12 cellular contexts compared by ENCODE assay signal in genomic region chr17:8393470-8394231, GRCh38. TPM values are rescaled to one million over a fixed set of nuclear protein-coding genes. Genes with fewer than 3 reads are reported as not detected.
A peak's percentile ranks its signal among the peaks of the same experiment; 100 is the strongest.
DNase-seq lines count a peak whose midpoint lies in the region; ATAC-seq and TF ChIP-seq lines count a peak whose summit lies in the region.
"Had no signal": no experiment of that assay in that cellular context is flagged by ENCODE, and none has a peak within 500 bp of the region (broad histone marks: within the 10 kb centered on the region; RNA-seq: fewer than 3 reads in every experiment).

No MANE protein-coding gene starts in this region.

- DNase-seq in stimulated activated CD4-positive, alpha-beta T cell treated with anti-CD3 and anti-CD28 coated beads, Interleukin-4, amount 100 ng/mL, for 24 hours: peak; percentile 27
- DNase-seq in stimulated activated CD4-positive, alpha-beta T cell treated with anti-CD3 and anti-CD28 coated beads, Interleukin-12 subunit alpha, Interleukin-12 subunit beta, amount 100 ng/mL, for 4 hours: no peak
- DNase-seq in activated CD8-positive, alpha-beta memory T cell treated with anti-CD3 and anti-CD28 coated beads, Interleukin-2, amount 10 ng/mL, durations not matched to agents 7 days and 5 days: peak; percentile 80
- peak; percentile 55 for DNase-seq in germinal center (ENCODE audit: low spot score)
- DNase-seq in upper lobe of right lung: no peak
- no peak for DNase-seq in endodermal cell
- DNase-seq: brain microvascular endothelial cell, NCI-H187 treated with DMSO at 0.1 percent for 48 hours had no signal

- no peak overlapping the region for H3K9ac ChIP-seq in endodermal cell (ENCODE audit: extremely low read depth, low read length, poor library complexity, severe bottlenecking)

- whole genome bisulfite sequencing in endodermal cell (ENCODE audit: insufficient coverage in 1 of 2, insufficient read length in 1 of 2), 2 experiments: 82 to 86% methylated on average over 6 to 8 of the region's 8 CpGs

- H3K27me3 Mint-ChIP-seq in activated CD8-positive, alpha-beta memory T cell treated with anti-CD3 and anti-CD28 coated beads, Interleukin-2, amount 10 ng/mL, durations not matched to agents 7 days and 5 days: peaks cover 24% of the 10 kb centered on the region
- peaks cover 21% of the 10 kb centered on the region for H3K27me3 Mint-ChIP-seq in endodermal cell (ENCODE audit: insufficient read depth)

- no peaks in the 10 kb centered on the region for H3K4me1 ChIP-seq in upper lobe of right lung
- peaks cover 4% of the 10 kb centered on the region for H3K4me1 ChIP-seq in endodermal cell (ENCODE audit: control insufficient read depth, insufficient read depth, low read length)

- no peak for TF ChIP-seq CTCF in upper lobe of right lung (IDR thresholded peaks at IDR 0.05)
- TF ChIP-seq CTCF in endodermal cell (conservative IDR thresholded peaks at IDR 0.05): no peak

- CTCF ChIA-PET in activated CD8-positive, alpha-beta memory T cell treated with anti-CD3 and anti-CD28 coated beads, Interleukin-2, amount 10 ng/mL, durations not matched to agents 7 days and 5 days (lab: Charles Lee): interaction anchor here (0.7 to 4.7 kb wide), 5 partner anchors 11 to 352 kb away, joined by 3 to 41 read pairs (median 4); partner anchors contain the start of genes KRABD2 and RPL26

- no peak overlapping the region for H3K4me3 Mint-ChIP-seq in activated CD8-positive, alpha-beta memory T cell treated with anti-CD3 and anti-CD28 coated beads, Interleukin-2, amount 10 ng/mL, durations not matched to agents 7 days and 5 days
- H3K4me3 Mint-ChIP-seq in endodermal cell: no peak overlapping the region
- H3K4me3 Mint-ChIP-seq: CD14-positive monocyte had no signal

- H3K4me1 Mint-ChIP-seq in activated CD8-positive, alpha-beta memory T cell treated with anti-CD3 and anti-CD28 coated beads, Interleukin-2, amount 10 ng/mL, durations not matched to agents 7 days and 5 days: peaks cover 12% of the 10 kb centered on the region
- peaks cover 9% of the 10 kb centered on the region for H3K4me1 Mint-ChIP-seq in endodermal cell

- ATAC-seq in activated CD8-positive, alpha-beta memory T cell treated with anti-CD3 and anti-CD28 coated beads, Interleukin-2, amount 10 ng/mL, durations not matched to agents 7 days and 5 days: peak; percentile 94
- peak; percentile 51 for ATAC-seq in upper lobe of right lung
- no peak for ATAC-seq in GM21515 (IDR thresholded peaks at IDR 0.05; ENCODE audit: unreplicated experiment)
- ATAC-seq in HG02884 (IDR thresholded peaks at IDR 0.05; ENCODE audit: unreplicated experiment): no peak

- H3K9me3 Mint-ChIP-seq in activated CD8-positive, alpha-beta memory T cell treated with anti-CD3 and anti-CD28 coated beads, Interleukin-2, amount 10 ng/mL, durations not matched to agents 7 days and 5 days (ENCODE audit: low read depth): no peaks in the 10 kb centered on the region
- H3K9me3 Mint-ChIP-seq in endodermal cell: no peaks in the 10 kb centered on the region

- H3K9me3 ChIP-seq in upper lobe of right lung (no peaks in the 10 kb centered on the region), endodermal cell (ENCODE audit: control insufficient read depth, low read length) (no peaks in the 10 kb centered on the region)

- intact Hi-C loops in upper lobe of right lung (cut with DNase I): no loop called here

- H3K27ac Mint-ChIP-seq in activated CD8-positive, alpha-beta memory T cell treated with anti-CD3 and anti-CD28 coated beads, Interleukin-2, amount 10 ng/mL, durations not matched to agents 7 days and 5 days: peak overlapping the region; percentile 94
- H3K27ac Mint-ChIP-seq in endodermal cell: no peak overlapping the region

- no peak overlapping the region for H3K4me3 ChIP-seq in upper lobe of right lung
- no peak overlapping the region for H3K4me3 ChIP-seq in endodermal cell (ENCODE audit: low read length)

- H3K36me3 ChIP-seq in upper lobe of right lung: no peaks in the 10 kb centered on the region
- no peaks in the 10 kb centered on the region for H3K36me3 ChIP-seq in endodermal cell (ENCODE audit: control insufficient read depth, insufficient read depth, low read length)
- H3K36me3 ChIP-seq: brain microvascular endothelial cell had no signal

- H3K27ac ChIP-seq in upper lobe of right lung: no peak overlapping the region
- no peak overlapping the region for H3K27ac ChIP-seq in endodermal cell (ENCODE audit: low read depth, low read length)
- H3K27ac ChIP-seq: brain microvascular endothelial cell had no signal

- H3K27me3 ChIP-seq in upper lobe of right lung (peaks cover 51% of the 10 kb centered on the region), endodermal cell (ENCODE audit: control insufficient read depth, insufficient read depth, low read length, poor library complexity, severe bottlenecking) (peaks cover 18% of the 10 kb centered on the region)
- H3K27me3 ChIP-seq: brain microvascular endothelial cell had no signal

- H3K36me3 Mint-ChIP-seq in activated CD8-positive, alpha-beta memory T cell treated with anti-CD3 and anti-CD28 coated beads, Interleukin-2, amount 10 ng/mL, durations not matched to agents 7 days and 5 days: peaks cover 2% of the 10 kb centered on the region
- H3K36me3 Mint-ChIP-seq in endodermal cell (ENCODE audit: low read depth): no peaks in the 10 kb centered on the region
- H3K36me3 Mint-ChIP-seq: CD14-positive monocyte had no signal

RNA-seq across cellular contexts. Expression of gene RNF222, which starts 4.0 kb away (rescaled TPM):
- under 1 TPM; 0.12 to 0.20 TPM for total RNA-seq in activated CD8-positive, alpha-beta memory T cell treated with anti-CD3 and anti-CD28 coated beads, Interleukin-2, amount 10 ng/mL, durations not matched to agents 7 days and 5 days
- total RNA-seq in upper lobe of right lung: not detected
- total RNA-seq in endodermal cell: not detected
- polyA plus RNA-seq in endodermal cell (2013, experiment 1 of 2): not detected
- not detected for polyA plus RNA-seq in endodermal cell (2013, experiment 2 of 2)
- total RNA-seq: temporal lobe had no signal
- polyA plus RNA-seq: CD14-positive monocyte had no signal

RNA-seq across cellular contexts. Expression of gene RPL26, which starts 10.7 kb away (rescaled TPM):
- 1,000 to 10,000 TPM; 1,612 to 1,903 TPM for total RNA-seq in activated CD8-positive, alpha-beta memory T cell treated with anti-CD3 and anti-CD28 coated beads, Interleukin-2, amount 10 ng/mL, durations not matched to agents 7 days and 5 days
- total RNA-seq in upper lobe of right lung: 1,173 TPM
- total RNA-seq in endodermal cell: 1,000 to 10,000 TPM; 1,739 to 2,129 TPM
- polyA plus RNA-seq in endodermal cell (2013, experiment 1 of 2): 2,547 TPM
- 2,470 TPM for polyA plus RNA-seq in endodermal cell (2013, experiment 2 of 2)

RNA-seq across cellular contexts. Expression of gene NDEL1, which starts 42.0 kb away (rescaled TPM):
- total RNA-seq in activated CD8-positive, alpha-beta memory T cell treated with anti-CD3 and anti-CD28 coated beads, Interleukin-2, amount 10 ng/mL, durations not matched to agents 7 days and 5 days: 10 to 100 TPM; 58.8 to 59.0 TPM
- total RNA-seq in upper lobe of right lung: 80.6 TPM
- 10 to 100 TPM; 60.4 to 61.2 TPM for total RNA-seq in endodermal cell
- 26.2 TPM for polyA plus RNA-seq in endodermal cell (2013, experiment 1 of 2)
- polyA plus RNA-seq in endodermal cell (2013, experiment 2 of 2): 26.3 TPM

RNA-seq across cellular contexts. Expression of gene ODF4, which starts 54.0 kb away (rescaled TPM):
- total RNA-seq in activated CD8-positive, alpha-beta memory T cell treated with anti-CD3 and anti-CD28 coated beads, Interleukin-2, amount 10 ng/mL, durations not matched to agents 7 days and 5 days: not detected
- total RNA-seq in upper lobe of right lung: not detected
- not detected for total RNA-seq in endodermal cell
- polyA plus RNA-seq in endodermal cell (2013, experiment 1 of 2): not detected
- polyA plus RNA-seq in endodermal cell (2013, experiment 2 of 2): not detected
- total RNA-seq: temporal lobe had no signal
- polyA plus RNA-seq: CD14-positive monocyte had no signal

Comparison
In these comparisons a context has a peak if more than half of its experiments do, and no peak if none do; other contexts are left out.
1. DNase-seq: peak in stimulated activated CD4-positive, alpha-beta T cell treated with anti-CD3 and anti-CD28 coated beads, Interleukin-4, amount 100 ng/mL, for 24 hours (single experiment), activated CD8-positive, alpha-beta memory T cell treated with anti-CD3 and anti-CD28 coated beads, Interleukin-2, amount 10 ng/mL, durations not matched to agents 7 days and 5 days (single experiment) and germinal center (single experiment); none in stimulated activated CD4-positive, alpha-beta T cell treated with anti-CD3 and anti-CD28 coated beads, Interleukin-12 subunit alpha, Interleukin-12 subunit beta, amount 100 ng/mL, for 4 hours (single experiment), upper lobe of right lung (single experiment) and endodermal cell (single experiment).
2. ATAC-seq: peak in activated CD8-positive, alpha-beta memory T cell treated with anti-CD3 and anti-CD28 coated beads, Interleukin-2, amount 10 ng/mL, durations not matched to agents 7 days and 5 days (single experiment) and upper lobe of right lung (single experiment); none in GM21515 (single experiment) and HG02884 (single experiment).